1 cellular context compared by ENCODE assay signal in genomic region chr5:93018461-93018860, GRCh38.
TF ChIP-seq lines count a peak whose summit lies in the region.

No MANE protein-coding gene starts in this region.

TF ChIP-seq in IMR-90, 13 proteins besides CTCF, POLR2A, EP300 and RAD21 (continued from another document):
- TF ChIP-seq CEBPB (IDR thresholded peaks at IDR 0.05; ENCODE audit: low read depth, low read length) (no peak), SMC3 (IDR thresholded peaks at IDR 0.05; ENCODE audit: low read depth, low read length) (no peak), RFX5 (IDR thresholded peaks at IDR 0.05; ENCODE audit: low read depth, low read length) (no peak), USF2 (IDR thresholded peaks at IDR 0.05; ENCODE audit: low read depth, low read length) (no peak), ELK1 (IDR thresholded peaks at IDR 0.05; ENCODE audit: borderline replicate concordance, low read depth, low read length) (no peak), MAZ (IDR thresholded peaks at IDR 0.05; ENCODE audit: borderline replicate concordance, low read depth, low read length) (no peak)
